In the genomic region with DNA sequence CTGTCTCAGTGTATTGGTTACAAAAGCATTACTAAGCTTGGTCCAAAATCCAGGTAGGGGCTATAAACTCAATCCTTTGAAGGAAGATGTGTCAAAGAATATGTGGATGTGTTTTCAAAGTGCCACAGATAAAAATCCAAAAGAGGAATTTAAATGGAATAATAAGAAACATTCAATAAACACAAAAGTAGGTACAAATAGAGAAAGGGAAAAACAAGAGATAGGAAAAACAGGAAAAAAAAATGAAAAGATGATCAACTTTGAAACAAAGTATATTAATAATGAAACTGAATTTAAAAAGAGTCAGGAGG, we compare ENCODE assay signal across 16 cellular contexts.
"Had no signal": no experiment of that assay in that cellular context is flagged by ENCODE, and none has a peak within 500 bp of the region (broad histone marks: within the 10 kb centered on the region; RNA-seq: fewer than 3 reads in every experiment).

No MANE protein-coding gene starts in this region.

- H3K9me3 ChIP-seq: spleen, thoracic aorta, upper lobe of left lung had no signal

- H3K4me3 ChIP-seq: lung, neural progenitor cell, spleen, thoracic aorta, upper lobe of left lung had no signal

- H2AFZ ChIP-seq: neural progenitor cell had no signal

- H3K4me1 ChIP-seq: neural progenitor cell, spleen, upper lobe of left lung had no signal

- FAIRE-seq: endometrium had no signal

- H3K27me3 ChIP-seq: neural progenitor cell, spleen, upper lobe of left lung had no signal

- H3K27ac Mint-ChIP-seq: activated naive CD4-positive, alpha-beta T cell treated with anti-CD3 and anti-CD28 coated beads, Interleukin-2, amount 10 ng/mL, durations not matched to agents 7 days and 5 days; naive thymus-derived CD4-positive, alpha-beta T cell; neural progenitor cell; progenitor cell of endocrine pancreas had no signal

- H3K9me3 Mint-ChIP-seq: activated naive CD4-positive, alpha-beta T cell treated with anti-CD3 and anti-CD28 coated beads, Interleukin-2, amount 10 ng/mL, durations not matched to agents 7 days and 5 days had no signal

- H3K4me1 Mint-ChIP-seq: activated naive CD4-positive, alpha-beta T cell treated with anti-CD3 and anti-CD28 coated beads, Interleukin-2, amount 10 ng/mL, durations not matched to agents 7 days and 5 days; naive thymus-derived CD4-positive, alpha-beta T cell; neural progenitor cell had no signal

- H3K27me3 Mint-ChIP-seq: activated naive CD4-positive, alpha-beta T cell treated with anti-CD3 and anti-CD28 coated beads, Interleukin-2, amount 10 ng/mL, durations not matched to agents 7 days and 5 days; naive thymus-derived CD4-positive, alpha-beta T cell; progenitor cell of endocrine pancreas had no signal

- H3K4me3 Mint-ChIP-seq: activated naive CD4-positive, alpha-beta T cell treated with anti-CD3 and anti-CD28 coated beads, Interleukin-2, amount 10 ng/mL, durations not matched to agents 7 days and 5 days; naive thymus-derived CD4-positive, alpha-beta T cell; neural progenitor cell had no signal

- H3K36me3 Mint-ChIP-seq: activated naive CD4-positive, alpha-beta T cell treated with anti-CD3 and anti-CD28 coated beads, Interleukin-2, amount 10 ng/mL, durations not matched to agents 7 days and 5 days; naive thymus-derived CD4-positive, alpha-beta T cell; neural progenitor cell had no signal

- H3K4me2 ChIP-seq: neural progenitor cell had no signal

- ATAC-seq: naive thymus-derived CD4-positive, alpha-beta T cell had no signal

- H3K27ac ChIP-seq: neural progenitor cell, spleen, thoracic aorta, upper lobe of left lung, WERI-Rb-1 had no signal

- H3K9ac ChIP-seq: neural progenitor cell had no signal

- DNase-seq: activated CD4-positive, alpha-beta T cell treated with anti-CD3 and anti-CD28 coated beads for 1 hour; activated CD4-positive, alpha-beta T cell treated with anti-CD3 and anti-CD28 coated beads, Interleukin-2, amount 50 U/mL, for 4 hours; activated effector memory CD4-positive, alpha-beta T cell treated with anti-CD3 and anti-CD28 coated beads, Interleukin-2, amount 50 U/mL, for 16 hours; activated naive CD4-positive, alpha-beta T cell treated with anti-CD3 and anti-CD28 coated beads, Interleukin-2, amount 10 ng/mL, durations not matched to agents 7 days and 5 days; cerebellar nuclear complex; naive thymus-derived CD4-positive, alpha-beta T cell; spleen; stimulated activated CD4-positive, alpha-beta T cell treated with anti-CD3 and anti-CD28 coated beads, Interleukin-4, amount 100 ng/mL, for 1 hour; stimulated activated naive CD4-positive, alpha-beta T cell; upper lobe of left lung had no signal

- H3K36me3 ChIP-seq: neural progenitor cell, spleen, thoracic aorta, upper lobe of left lung, WERI-Rb-1 had no signal
